9 cellular contexts compared by ENCODE assay signal in genomic region chr5:96893342-96893741, GRCh38. TPM values are rescaled to one million over a fixed set of nuclear protein-coding genes. Genes with fewer than 3 reads are reported as not detected.
DNase-seq lines count a peak whose midpoint lies in the region; ATAC-seq and TF ChIP-seq lines count a peak whose summit lies in the region.
"Had no signal": no experiment of that assay in that cellular context is flagged by ENCODE, and none has a peak within 500 bp of the region (broad histone marks: within the 10 kb centered on the region; RNA-seq: fewer than 3 reads in every experiment).

No MANE protein-coding gene starts in this region.

- no peak for TF ChIP-seq CTCF in left lung (IDR thresholded peaks at IDR 0.05)

- DNase-seq in AG20443 (ENCODE audit: low spot score) (peak; percentile 35), HK-2 (ENCODE audit: unreplicated experiment) (peak; percentile 26), amniotic stem cell (lab: John Stamatoyannopoulos, UW) (peak; percentile 70), left lung (no peak), NCI-H146 (lab: John Stamatoyannopoulos, UW) (no peak), NCI-H345 (lab: John Stamatoyannopoulos, UW) (no peak)
- no peak for DNase-seq in effector CD4-positive, alpha-beta T cell

- H3K27me3 ChIP-seq in left lung, result no peaks in the 10 kb centered on the region
- H3K27me3 ChIP-seq: neural progenitor cell had no signal

- peaks cover 0 to 5% of the 10 kb centered on the region in 2 donors for H3K4me1 ChIP-seq in left lung

- H3K9me3 ChIP-seq in left lung, result no peaks in the 10 kb centered on the region

- peak; percentile 83 for ATAC-seq in left lung
- no peak for ATAC-seq in GM18520 (IDR thresholded peaks at IDR 0.05; ENCODE audit: unreplicated experiment)

- no peak overlapping the region for H3K27ac ChIP-seq in left lung
- H3K27ac ChIP-seq: neural progenitor cell had no signal

- H3K4me3 ChIP-seq in left lung, result no peak overlapping the region
- H3K4me3 ChIP-seq: neural progenitor cell had no signal

- intact Hi-C loops in left lung (cut with DNase I), result no loop called here

- peaks cover 0 to 43% of the 10 kb centered on the region in 2 donors for H3K36me3 ChIP-seq in left lung
- H3K36me3 ChIP-seq: neural progenitor cell had no signal

RNA-seq across cellular contexts. Expression of gene ERAP2, which starts 17.0 kb away (rescaled TPM):
- 10 to 100 TPM; 28.6 to 34.5 TPM for total RNA-seq in left lung

RNA-seq across cellular contexts. Expression of gene LNPEP, which starts 42.5 kb away (rescaled TPM):
- total RNA-seq in left lung, result 10 to 100 TPM; 37.3 to 40.6 TPM

Comparison
In these comparisons a context has a peak if more than half of its experiments do, and no peak if none do; other contexts are left out.
1. DNase-seq: peak in AG20443 (single experiment), HK-2 (single experiment) and amniotic stem cell (single experiment); none in left lung (0 of 2), effector CD4-positive, alpha-beta T cell (single experiment), NCI-H146 (single experiment) and NCI-H345 (single experiment).